ENCODE assay signal across 8 cellular contexts in genomic region chr18:32092422-32093105, GRCh38. TPM values are rescaled to one million over a fixed set of nuclear protein-coding genes. Genes with fewer than 3 reads are reported as not detected.
DNase-seq lines count a peak whose midpoint lies in the region; ATAC-seq and TF ChIP-seq lines count a peak whose summit lies in the region.

No MANE protein-coding gene starts in this region.

- no peaks in the 10 kb centered on the region for H3K27me3 Mint-ChIP-seq in progenitor cell of endocrine pancreas

- peaks cover 10% of the 10 kb centered on the region for H3K36me3 Mint-ChIP-seq in progenitor cell of endocrine pancreas (ENCODE audit: insufficient read depth)

- peak overlapping the region; percentile 100 for H3K27ac ChIP-seq in left ventricle myocardium inferior (replicated peaks)

- peak overlapping the region; percentile 99 for H3K27ac Mint-ChIP-seq in progenitor cell of endocrine pancreas

- H3K36me3 ChIP-seq in left ventricle myocardium inferior: no peaks in the 10 kb centered on the region

- peak; percentile 77 for ATAC-seq in HG02852 (IDR thresholded peaks at IDR 0.05; ENCODE audit: unreplicated experiment)

- in situ Hi-C loops in GM13976 (cut with MboI; ENCODE audit: low sequenced_read_pairs, unreplicated experiment): no loop called here

- peaks cover 23% of the 10 kb centered on the region for H3K4me1 Mint-ChIP-seq in progenitor cell of endocrine pancreas (ENCODE audit: low read depth)

- H3K4me3 ChIP-seq in left ventricle myocardium inferior: peak overlapping the region; percentile 91

- DNase-seq in GM13976 (ENCODE audit: low spot score): peak; percentile 100
- peak; percentile 79 for DNase-seq in NCI-H1436 treated with DMSO at 0.1 percent for 48 hours (lab: John Stamatoyannopoulos, UW)
- DNase-seq in T follicular helper cell (ENCODE audit: low read depth): peak; percentile 100
- peak; percentile 94 for DNase-seq in amniotic epithelial cell (ENCODE audit: low read depth)
- peak; percentile 100 for DNase-seq in left ventricle myocardium inferior
- peak; percentile 99 for DNase-seq in progenitor cell of endocrine pancreas (ENCODE audit: low spot score, unreplicated experiment)
- peak; percentile 99 for DNase-seq in ureter (ENCODE audit: low spot score)

- no peaks in the 10 kb centered on the region for H3K9me3 ChIP-seq in left ventricle myocardium inferior (replicated peaks)

- intact Hi-C loops in left ventricle myocardium inferior (cut with micrococcal nuclease): no loop called here

- no peak for TF ChIP-seq CTCF in GM13976 (IDR thresholded peaks at IDR 0.05; ENCODE audit: borderline replicate concordance, control extremely low read depth, extremely low read depth, insufficient read depth, missing control alignments)
- TF ChIP-seq CTCF in left ventricle myocardium inferior (IDR thresholded peaks at IDR 0.05; ENCODE audit: borderline replicate concordance): peak; percentile 8
- no peak for TF ChIP-seq CTCF in progenitor cell of endocrine pancreas (IDR thresholded peaks at IDR 0.05; ENCODE audit: unreplicated experiment)

- H3K9me3 Mint-ChIP-seq in progenitor cell of endocrine pancreas (ENCODE audit: low read depth): no peaks in the 10 kb centered on the region

- no peaks in the 10 kb centered on the region for H3K27me3 ChIP-seq in left ventricle myocardium inferior (ENCODE audit: low read depth)

- H3K4me3 Mint-ChIP-seq in progenitor cell of endocrine pancreas (ENCODE audit: low read depth): peak overlapping the region; percentile 88

- H3K4me1 ChIP-seq in left ventricle myocardium inferior: peaks cover 58% of the 10 kb centered on the region

RNA-seq across cellular contexts. Expression of gene RNF138, which starts 0.9 kb away (rescaled TPM):
- total RNA-seq in left ventricle myocardium inferior (7.1 TPM), progenitor cell of endocrine pancreas (46.5 and 48.2 TPM in 2 replicates), ureter (19.3 TPM)

Comparison
In these comparisons a context has a peak if more than half of its experiments do, and no peak if none do; other contexts are left out.
1. Peak in every context shown above with its lines: DNase-seq, ATAC-seq, H3K4me3 ChIP-seq and H3K27ac ChIP-seq.